34 cellular contexts compared by ENCODE assay signal in the genomic region with DNA sequence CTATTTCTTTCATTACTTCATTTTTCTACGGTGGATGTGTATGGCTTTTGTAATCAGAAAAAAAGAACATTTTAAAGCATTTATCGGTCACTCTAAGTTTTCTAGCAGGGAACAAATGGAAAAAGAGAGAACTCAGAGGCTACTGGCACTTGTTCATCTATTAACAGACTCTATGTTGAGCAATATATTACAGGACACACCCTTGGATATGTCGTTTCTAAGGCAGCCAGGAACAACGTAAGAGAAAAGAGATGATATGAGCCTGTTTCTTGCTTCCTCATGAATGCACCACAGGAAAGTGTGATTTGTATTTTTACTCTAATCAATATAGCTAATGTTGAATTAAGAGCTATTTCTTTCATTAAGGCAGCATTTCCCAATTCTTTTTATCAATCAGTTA. TPM values are rescaled to one million over a fixed set of nuclear protein-coding genes. Genes with fewer than 3 reads are reported as not detected.
DNase-seq lines count a peak whose midpoint lies in the region; ATAC-seq and TF ChIP-seq lines count a peak whose summit lies in the region.
"Had no signal": no experiment of that assay in that cellular context is flagged by ENCODE, and none has a peak within 500 bp of the region (broad histone marks: within the 10 kb centered on the region; RNA-seq: fewer than 3 reads in every experiment).

No MANE protein-coding gene starts in this region.

- ATAC-seq in gastroesophageal sphincter, result peak; percentile 55
- ATAC-seq in HG03039 (IDR thresholded peaks at IDR 0.05; ENCODE audit: unreplicated experiment), result no peak
- ATAC-seq: esophagus mucosa, right lobe of liver had no signal

- no peaks in the 10 kb centered on the region for H3K9me3 ChIP-seq in gastroesophageal sphincter
- no peaks in the 10 kb centered on the region for H3K9me3 ChIP-seq in ascending aorta
- H3K9me3 ChIP-seq: A549, BE2C, left ventricle myocardium inferior, right lobe of liver, thoracic aorta, uterus had no signal

- no peaks in the 10 kb centered on the region for H3K36me3 Mint-ChIP-seq in brain
- H3K36me3 Mint-ChIP-seq: CD8-positive, alpha-beta memory T cell had no signal

- 25 to 41% methylated on average over 4 of the region's 4 CpGs for WGBS in gastroesophageal sphincter (ENCODE audit: low coverage in 1 of 2), 2 donors

- TF ChIP-seq EP300 in gastroesophageal sphincter (IDR thresholded peaks at IDR 0.05), result no peak

- peaks cover 10% of the 10 kb centered on the region for H3K27me3 Mint-ChIP-seq in brain

- peaks cover 8% of the 10 kb centered on the region for H3K4me1 Mint-ChIP-seq in brain
- H3K4me1 Mint-ChIP-seq: CD8-positive, alpha-beta memory T cell; endodermal cell had no signal

- no peak for TF ChIP-seq CTCF in brain (conservative IDR thresholded peaks at IDR 0.05)
- no peak for TF ChIP-seq CTCF in gastroesophageal sphincter (IDR thresholded peaks at IDR 0.05)
- no peak for TF ChIP-seq CTCF in ascending aorta (IDR thresholded peaks at IDR 0.05)

- no peak overlapping the region for H3K4me3 Mint-ChIP-seq in brain
- H3K4me3 Mint-ChIP-seq: CD8-positive, alpha-beta memory T cell; dendritic cell treated with granulocyte-macrophage colony-stimulating factor and Interleukin-4, amounts not matched to agents 40 ng/mL and 50 ng/mL, for 4 days; endodermal cell; stimulated activated naive CD8-positive, alpha-beta T cell treated with anti-CD3 and anti-CD28 coated beads, Interleukin-15, Interleukin-2, amounts not matched to agents 100 ng/mL and 50 ng/mL, for 24 hours had no signal

- intact Hi-C loops in ascending aorta (cut with DNase I), result loop anchor here (2.0 kb wide), 1 partner anchor 128 kb away; no protein-coding TSS in a partner anchor

- peak overlapping the region in 3 of 5 experiments; percentile 24 to 71 (median 64) for H3K27ac Mint-ChIP-seq in brain
- H3K27ac Mint-ChIP-seq: activated T-helper 2 cell treated with anti-CD3 and anti-CD28 coated beads, Interferon-gamma antibody, Interleukin-2, Interleukin-4, amounts not matched to agents 10 μg/mL and 5 μg/mL and 100 μg/mL, durations not matched to agents 14 hours and 24 hours and 36 hours; CD8-positive, alpha-beta memory T cell; dendritic cell treated with granulocyte-macrophage colony-stimulating factor and Interleukin-4, amounts not matched to agents 40 ng/mL and 50 ng/mL, for 4 days; endodermal cell; stimulated activated naive CD8-positive, alpha-beta T cell treated with anti-CD3 and anti-CD28 coated beads, Interleukin-15, Interleukin-2, amounts not matched to agents 100 ng/mL and 50 ng/mL, for 24 hours had no signal

- no peak for TF ChIP-seq POLR2A in gastroesophageal sphincter (IDR thresholded peaks at IDR 0.05)

- H3K9me3 Mint-ChIP-seq in brain, result no peaks in the 10 kb centered on the region
- H3K9me3 Mint-ChIP-seq: activated T-helper 2 cell treated with anti-CD3 and anti-CD28 coated beads, Interferon-gamma antibody, Interleukin-2, Interleukin-4, amounts not matched to agents 10 μg/mL and 5 μg/mL and 100 μg/mL, durations not matched to agents 14 hours and 24 hours and 36 hours; CD8-positive, alpha-beta memory T cell; dendritic cell treated with granulocyte-macrophage colony-stimulating factor and Interleukin-4, amounts not matched to agents 40 ng/mL and 50 ng/mL, for 4 days; endodermal cell; stimulated activated naive CD8-positive, alpha-beta T cell treated with anti-CD3 and anti-CD28 coated beads, Interleukin-15, Interleukin-2, amounts not matched to agents 100 ng/mL and 50 ng/mL, for 24 hours had no signal

- peak overlapping the region; percentile 25 to 47 (median 32) for H3K27ac ChIP-seq in gastroesophageal sphincter
- no peak overlapping the region for H3K27ac ChIP-seq in ascending aorta
- H3K27ac ChIP-seq: A549, left ventricle myocardium inferior, right lobe of liver, thoracic aorta, uterus, VCaP had no signal

- peak; percentile 2 for DNase-seq in SKM-1 treated with dmso at 0.1 percent for 144 hours (lab: John Stamatoyannopoulos, UW; ENCODE audit: unreplicated experiment)
- DNase-seq in SKM-1 (lab: John Stamatoyannopoulos, UW; ENCODE audit: unreplicated experiment), result no peak
- peak; percentile 17 for DNase-seq in stromal cell of bone marrow (ENCODE audit: low read depth)
- no peak for DNase-seq in A172 (ENCODE audit: low spot score)
- DNase-seq in ascending aorta (ENCODE audit: low spot score in 2 of 2), result no peak
- DNase-seq: activated CD4-positive, alpha-beta T cell treated with anti-CD3 and anti-CD28 coated beads for 4 hours; activated CD8-positive, alpha-beta memory T cell treated with anti-CD3 and anti-CD28 coated beads for 24 hours; activated naive CD4-positive, alpha-beta T cell treated with anti-CD3 and anti-CD28 coated beads, Interleukin-2, amount 50 U/mL, for 16 hours; activated T-cell treated with anti-CD3 and anti-CD28 coated beads for 4 hours; BE2C; CD8-positive, alpha-beta memory T cell; central memory CD4-positive, alpha-beta T cell; endodermal cell; H7; left ventricle myocardium inferior; NCI-H1092 treated with DMSO at 0.1 percent for 48 hours; NCI-H1694 treated with DMSO at 0.1 percent for 48 hours; NCI-H446 treated with DMSO at 0.1 percent for 48 hours; NCI-H82; posterior cingulate gyrus; right lobe of liver; stimulated activated CD8-positive, alpha-beta memory T cell treated with anti-CD3 and anti-CD28 coated beads, Interleukin-4, amount 100 ng/mL, for 48 hours; uterus had no signal

- H3K27me3 ChIP-seq in gastroesophageal sphincter, result no peaks in the 10 kb centered on the region
- no peaks in the 10 kb centered on the region for H3K27me3 ChIP-seq in ascending aorta
- H3K27me3 ChIP-seq: BE2C, right lobe of liver, uterus had no signal

- no peaks in the 10 kb centered on the region for H3K4me1 ChIP-seq in gastroesophageal sphincter
- no peaks in the 10 kb centered on the region for H3K4me1 ChIP-seq in ascending aorta
- H3K4me1 ChIP-seq: BE2C, left ventricle myocardium inferior, right lobe of liver, uterus had no signal

- H3K4me3 ChIP-seq in gastroesophageal sphincter (no peak overlapping the region), ascending aorta (no peak overlapping the region)
- H3K4me3 ChIP-seq: A549, left ventricle myocardium inferior, right lobe of liver, thoracic aorta, uterus had no signal

- H3K36me3 ChIP-seq in gastroesophageal sphincter (no peaks in the 10 kb centered on the region), ascending aorta (no peaks in the 10 kb centered on the region)
- H3K36me3 ChIP-seq: BE2C, left ventricle myocardium inferior, right lobe of liver, thoracic aorta, uterus had no signal

RNA-seq across cellular contexts. Expression of a gene that starts 13.2 kb away (rescaled TPM):
- polyA plus RNA-seq in brain (ENCODE audit: insufficient read depth, low read depth, low replicate concordance), result 8.2 TPM
- 10 to 100 TPM in 3 of 4 donors, 1 to 10 TPM in 1; 9.4 to 25.4 (median 13.0) TPM for total RNA-seq in gastroesophageal sphincter
- 0.96 and 3.3 TPM in 2 replicates for total RNA-seq in A172 (2014; rRNA removed; shearing (Covaris generic))
- 0.43 TPM for total RNA-seq in ascending aorta

RNA-seq across cellular contexts. Expression of a gene that starts 42.2 kb away (rescaled TPM):
- polyA plus RNA-seq in brain (ENCODE audit: insufficient read depth, low read depth, low replicate concordance), result 1,325 TPM
- total RNA-seq in gastroesophageal sphincter (10 to 100 TPM; 20.3 to 51.5 (median 33.0) TPM), ascending aorta (5.9 TPM)
- total RNA-seq in A172 (2014; rRNA removed; shearing (Covaris generic)), result not detected in 2 replicates
- total RNA-seq: activated T-helper 2 cell treated with anti-CD3 and anti-CD28 coated beads, Interferon-gamma antibody, Interleukin-2, Interleukin-4, amounts not matched to agents 10 μg/mL and 5 μg/mL and 100 μg/mL, durations not matched to agents 14 hours and 24 hours and 36 hours; CD8-positive, alpha-beta memory T cell; glomerular endothelial cell had no signal
- polyA plus RNA-seq: A549; CD8-positive, alpha-beta memory T cell had no signal

Comparison
In these comparisons a context has a peak if more than half of its experiments do, and no peak if none do; other contexts are left out.
1. DNase-seq: peak in SKM-1 treated with dmso at 0.1 percent for 144 hours (single experiment) and stromal cell of bone marrow (single experiment); none in SKM-1 (single experiment), A172 (single experiment) and ascending aorta (0 of 2).
2. H3K27ac ChIP-seq: peak in gastroesophageal sphincter (4 of 4); none in ascending aorta (0 of 2).